In genomic region chr20:4082406-4083102, GRCh38 we compare ENCODE assay signal across 8 cellular contexts.
DNase-seq lines count a peak whose midpoint lies in the region; ATAC-seq and TF ChIP-seq lines count a peak whose summit lies in the region.

No MANE protein-coding gene starts in this region.

- H3K9me3 ChIP-seq in neural progenitor cell (ENCODE audit: low read depth) = no peaks in the 10 kb centered on the region

- peak overlapping the region; percentile 69 for H2AFZ ChIP-seq in KMS-11 (ENCODE audit: low read depth)
- H2AFZ ChIP-seq in neural progenitor cell (replicated peaks) = no peak overlapping the region

- H3K27me3 Mint-ChIP-seq in neural progenitor cell (ENCODE audit: insufficient read depth, low read depth) (peaks cover 7% of the 10 kb centered on the region), progenitor cell of endocrine pancreas (peaks cover 19% of the 10 kb centered on the region)

- H4K20me1 ChIP-seq in KMS-11 (ENCODE audit: insufficient read depth) (no peaks in the 10 kb centered on the region), neural progenitor cell (ENCODE audit: low read depth) (no peaks in the 10 kb centered on the region)

- DNase-seq in activated CD4-positive, alpha-beta T cell treated with anti-CD3 and anti-CD28 coated beads for 48 hours = peak; percentile 59
- DNase-seq in erythroblast (lab: John Stamatoyannopoulos, UW) = peak; percentile 90 to 92
- peak; percentile 70 for DNase-seq in neural progenitor cell (ENCODE audit: low spot score)
- no peak for DNase-seq in progenitor cell of endocrine pancreas (ENCODE audit: low spot score, unreplicated experiment)
- no peak for DNase-seq in DMS79 (lab: John Stamatoyannopoulos, UW)

- H3K4me1 ChIP-seq in KMS-11 (ENCODE audit: low read depth, poor library complexity, severe bottlenecking) = peaks cover 46% of the 10 kb centered on the region
- no peaks in the 10 kb centered on the region for H3K4me1 ChIP-seq in neural progenitor cell

- H3K36me3 ChIP-seq in KMS-11 (ENCODE audit: insufficient read depth) (no peaks in the 10 kb centered on the region), neural progenitor cell (no peaks in the 10 kb centered on the region)

- TF ChIP-seq CTCF in KMS-11 (conservative IDR thresholded peaks at IDR 0.05; ENCODE audit: low read depth, low read length) (no peak), neural progenitor cell (IDR thresholded peaks at IDR 0.05) (no peak), progenitor cell of endocrine pancreas (IDR thresholded peaks at IDR 0.05; ENCODE audit: unreplicated experiment) (no peak)

- peaks cover 17% of the 10 kb centered on the region for H3F3A ChIP-seq in neural progenitor cell (ENCODE audit: low read depth)

- peak; percentile 48 for TF ChIP-seq POLR2A in erythroblast (IDR thresholded peaks at IDR 0.05; ENCODE audit: low read length)

- H3K9me3 Mint-ChIP-seq in neural progenitor cell (peaks cover 6% of the 10 kb centered on the region), progenitor cell of endocrine pancreas (ENCODE audit: low read depth) (peaks cover 4% of the 10 kb centered on the region)

- no peak overlapping the region for H3K4me3 ChIP-seq in KMS-11 (IDR thresholded peaks at IDR 0.05; ENCODE audit: insufficient read depth, low read depth, low read length)
- H3K4me3 ChIP-seq in neural progenitor cell = no peak overlapping the region

- no peak overlapping the region for H3K4me3 Mint-ChIP-seq in neural progenitor cell
- H3K4me3 Mint-ChIP-seq in progenitor cell of endocrine pancreas (ENCODE audit: low read depth) = no peak overlapping the region

- peak overlapping the region; percentile 33 for H3K27ac Mint-ChIP-seq in neural progenitor cell
- no peak overlapping the region for H3K27ac Mint-ChIP-seq in progenitor cell of endocrine pancreas

- ATAC-seq in GM19043 (IDR thresholded peaks at IDR 0.05; ENCODE audit: low read depth, unreplicated experiment) (peak; percentile 58), HG03135 (IDR thresholded peaks at IDR 0.05; ENCODE audit: unreplicated experiment) (no peak)

- peak overlapping the region; percentile 94 for H3K4me2 ChIP-seq in KMS-11
- H3K4me2 ChIP-seq in neural progenitor cell = peak overlapping the region; percentile 39

- H3K27ac ChIP-seq in KMS-11 = peak overlapping the region; percentile 98
- H3K27ac ChIP-seq in neural progenitor cell = no peak overlapping the region

- H3K36me3 Mint-ChIP-seq in neural progenitor cell (no peaks in the 10 kb centered on the region), progenitor cell of endocrine pancreas (ENCODE audit: insufficient read depth) (no peaks in the 10 kb centered on the region)

- H3K4me1 Mint-ChIP-seq in neural progenitor cell (peaks cover 21% of the 10 kb centered on the region), progenitor cell of endocrine pancreas (ENCODE audit: low read depth) (peaks cover 8% of the 10 kb centered on the region)

- H3K9ac ChIP-seq in KMS-11 = peak overlapping the region; percentile 77
- no peak overlapping the region for H3K9ac ChIP-seq in neural progenitor cell

- no peaks in the 10 kb centered on the region for H3K27me3 ChIP-seq in KMS-11 (ENCODE audit: insufficient read depth, low read depth)
- peaks cover 26% of the 10 kb centered on the region for H3K27me3 ChIP-seq in neural progenitor cell

- H3K79me2 ChIP-seq in KMS-11 (ENCODE audit: insufficient read depth, low read depth) (no peaks in the 10 kb centered on the region), neural progenitor cell (ENCODE audit: low read depth) (no peaks in the 10 kb centered on the region)

Comparison
In these comparisons a context has a peak if more than half of its experiments do, and no peak if none do; other contexts are left out.
1. DNase-seq: peak in activated CD4-positive, alpha-beta T cell treated with anti-CD3 and anti-CD28 coated beads for 48 hours (single experiment), erythroblast (2 of 2) and neural progenitor cell (single experiment); none in progenitor cell of endocrine pancreas (single experiment) and DMS79 (single experiment).